In genomic region chr9:130624154-130624553, GRCh38 we compare ENCODE assay signal across 1 cellular context.
TF ChIP-seq lines count a peak whose summit lies in the region.

No MANE protein-coding gene starts in this region.

TF ChIP-seq in HCT116, 20 proteins besides CTCF, POLR2A, EP300 and RAD21 (continued from another document):
- no peak for TF ChIP-seq REST (IDR thresholded peaks at IDR 0.05; ENCODE audit: low read depth)
- no peak for TF ChIP-seq ZFX (IDR thresholded peaks at IDR 0.05)
- TF ChIP-seq EZH2 (IDR thresholded peaks at IDR 0.05), result no peak
- TF ChIP-seq JUND (IDR thresholded peaks at IDR 0.05), result no peak
- no peak for TF ChIP-seq EZH2phosphoT487 (IDR thresholded peaks at IDR 0.05; ENCODE audit: borderline replicate concordance)
TF ChIP-seq in HCT116: peak in this region for 0.
